In the genomic region with DNA sequence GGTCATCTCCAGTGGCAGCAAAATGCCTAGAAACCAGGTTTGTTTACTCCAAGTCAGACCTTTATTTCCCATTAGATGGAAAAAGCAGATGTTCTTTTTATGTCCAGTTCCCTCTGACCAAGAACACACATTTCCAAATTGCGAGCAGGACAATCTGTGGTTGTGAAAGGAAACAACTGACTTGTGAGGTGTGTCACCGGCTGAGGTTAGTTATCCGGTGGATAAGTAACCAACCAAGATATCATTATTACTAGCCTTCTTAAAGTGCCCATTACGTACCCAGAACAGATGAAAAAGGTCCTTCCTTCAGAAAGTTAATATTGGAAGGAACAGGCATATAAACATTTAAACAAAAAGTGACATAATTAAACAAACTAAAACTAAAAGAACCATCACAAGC, we compare ENCODE assay signal across 1 cellular context.
TF ChIP-seq lines count a peak whose summit lies in the region.

No MANE protein-coding gene starts in this region.

TF ChIP-seq in WTC11, 78 proteins besides CTCF, POLR2A, EP300 and RAD21 (continued from another document):
- TF ChIP-seq ZNF138 (CRISPR knock-in tag; conservative IDR thresholded peaks at IDR 0.05) = no peak
